1 cellular context compared by ENCODE assay signal in genomic region chr13:113874579-113875428, GRCh38.
TF ChIP-seq lines count a peak whose summit lies in the region.

No MANE protein-coding gene starts in this region.

TF ChIP-seq in GM23338, 12 proteins besides CTCF, POLR2A, EP300 and RAD21 (continued from another document):
- TF ChIP-seq ZNF462 (CRISPR knock-in tag; IDR thresholded peaks at IDR 0.05) (no peak), EZH2phosphoT487 (IDR thresholded peaks at IDR 0.05; ENCODE audit: unreplicated experiment) (no peak), JUNB (IDR thresholded peaks at IDR 0.05; ENCODE audit: unreplicated experiment) (no peak), ZNF114 (CRISPR knock-in tag; IDR thresholded peaks at IDR 0.05) (no peak), ZNF331 (CRISPR knock-in tag; IDR thresholded peaks at IDR 0.05; ENCODE audit: low read depth) (no peak), POLR2AphosphoS5 (IDR thresholded peaks at IDR 0.05; ENCODE audit: low read depth) (no peak)
